Comparison of ENCODE assay signal across 1 cellular context in the genomic region with DNA sequence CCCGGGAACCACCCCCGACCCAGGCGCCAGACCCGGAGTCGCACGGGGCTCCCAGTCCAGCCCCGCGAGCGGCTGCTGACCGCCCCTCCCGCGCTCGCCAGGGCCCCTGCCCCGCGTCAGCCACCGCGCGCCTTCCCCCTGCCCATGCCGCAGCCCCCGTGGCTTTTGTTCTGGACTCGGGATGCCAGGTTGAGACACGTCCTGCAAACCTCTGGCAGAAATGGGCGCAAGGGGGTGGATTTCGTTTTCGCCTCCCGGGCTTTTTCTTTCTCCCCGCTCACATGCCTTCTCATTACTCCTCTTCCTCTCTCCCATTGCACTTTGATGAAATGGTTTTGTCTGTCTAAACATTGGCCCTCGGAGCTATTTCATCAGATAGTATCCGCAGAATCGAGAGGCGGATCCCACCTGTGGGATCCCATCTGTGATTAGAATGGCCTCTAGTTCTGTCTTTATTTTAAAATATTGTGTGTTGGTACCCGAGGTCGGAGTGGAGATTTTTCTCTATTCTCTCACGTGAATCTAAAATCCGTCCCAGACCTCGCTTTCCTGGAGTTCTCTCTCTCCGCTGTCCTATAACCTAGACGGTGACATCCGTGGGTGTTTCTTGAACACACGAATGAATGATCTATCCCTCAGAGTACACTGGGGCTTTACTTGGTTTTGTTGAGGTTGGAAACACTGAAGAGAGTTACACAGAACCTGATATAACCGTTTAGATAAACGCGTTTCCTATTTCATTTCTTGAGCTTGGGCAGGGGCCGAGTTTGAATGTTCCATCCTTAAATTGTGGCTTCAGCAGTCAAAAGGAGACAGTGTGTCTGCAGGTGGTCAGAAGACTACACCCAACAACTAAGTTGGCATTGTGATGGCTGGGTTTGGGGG.
TF ChIP-seq lines count a peak whose summit lies in the region.

No MANE protein-coding gene starts in this region.

TF ChIP-seq in K562, 482 proteins besides CTCF, POLR2A, EP300 and RAD21 (continued from another document):
- TF ChIP-seq, protein P1, sequence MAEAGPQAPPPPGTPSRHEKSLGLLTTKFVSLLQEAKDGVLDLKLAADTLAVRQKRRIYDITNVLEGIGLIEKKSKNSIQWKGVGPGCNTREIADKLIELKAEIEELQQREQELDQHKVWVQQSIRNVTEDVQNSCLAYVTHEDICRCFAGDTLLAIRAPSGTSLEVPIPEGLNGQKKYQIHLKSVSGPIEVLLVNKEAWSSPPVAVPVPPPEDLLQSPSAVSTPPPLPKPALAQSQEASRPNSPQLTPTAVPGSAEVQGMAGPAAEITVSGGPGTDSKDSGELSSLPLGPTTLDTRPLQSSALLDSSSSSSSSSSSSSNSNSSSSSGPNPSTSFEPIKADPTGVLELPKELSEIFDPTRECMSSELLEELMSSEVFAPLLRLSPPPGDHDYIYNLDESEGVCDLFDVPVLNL (CRISPR knock-in tag; IDR thresholded peaks at IDR 0.05; ENCODE audit: low read depth), result no peak
- TF ChIP-seq ZNF431 (CRISPR knock-in tag; IDR thresholded peaks at IDR 0.05), result 0 out of 2 replicates have a peak, but pooled peaks have one; percentile 27
- 0 out of 4 replicates have a peak, but pooled peaks of 1 of the 2 experiments have one; percentile 26 for TF ChIP-seq RCOR1 (IDR thresholded peaks at IDR 0.05; ENCODE audit: borderline replicate concordance in 1 of 2, low read depth in 2 of 2, low read length in 2 of 2)
- TF ChIP-seq, protein P2, sequence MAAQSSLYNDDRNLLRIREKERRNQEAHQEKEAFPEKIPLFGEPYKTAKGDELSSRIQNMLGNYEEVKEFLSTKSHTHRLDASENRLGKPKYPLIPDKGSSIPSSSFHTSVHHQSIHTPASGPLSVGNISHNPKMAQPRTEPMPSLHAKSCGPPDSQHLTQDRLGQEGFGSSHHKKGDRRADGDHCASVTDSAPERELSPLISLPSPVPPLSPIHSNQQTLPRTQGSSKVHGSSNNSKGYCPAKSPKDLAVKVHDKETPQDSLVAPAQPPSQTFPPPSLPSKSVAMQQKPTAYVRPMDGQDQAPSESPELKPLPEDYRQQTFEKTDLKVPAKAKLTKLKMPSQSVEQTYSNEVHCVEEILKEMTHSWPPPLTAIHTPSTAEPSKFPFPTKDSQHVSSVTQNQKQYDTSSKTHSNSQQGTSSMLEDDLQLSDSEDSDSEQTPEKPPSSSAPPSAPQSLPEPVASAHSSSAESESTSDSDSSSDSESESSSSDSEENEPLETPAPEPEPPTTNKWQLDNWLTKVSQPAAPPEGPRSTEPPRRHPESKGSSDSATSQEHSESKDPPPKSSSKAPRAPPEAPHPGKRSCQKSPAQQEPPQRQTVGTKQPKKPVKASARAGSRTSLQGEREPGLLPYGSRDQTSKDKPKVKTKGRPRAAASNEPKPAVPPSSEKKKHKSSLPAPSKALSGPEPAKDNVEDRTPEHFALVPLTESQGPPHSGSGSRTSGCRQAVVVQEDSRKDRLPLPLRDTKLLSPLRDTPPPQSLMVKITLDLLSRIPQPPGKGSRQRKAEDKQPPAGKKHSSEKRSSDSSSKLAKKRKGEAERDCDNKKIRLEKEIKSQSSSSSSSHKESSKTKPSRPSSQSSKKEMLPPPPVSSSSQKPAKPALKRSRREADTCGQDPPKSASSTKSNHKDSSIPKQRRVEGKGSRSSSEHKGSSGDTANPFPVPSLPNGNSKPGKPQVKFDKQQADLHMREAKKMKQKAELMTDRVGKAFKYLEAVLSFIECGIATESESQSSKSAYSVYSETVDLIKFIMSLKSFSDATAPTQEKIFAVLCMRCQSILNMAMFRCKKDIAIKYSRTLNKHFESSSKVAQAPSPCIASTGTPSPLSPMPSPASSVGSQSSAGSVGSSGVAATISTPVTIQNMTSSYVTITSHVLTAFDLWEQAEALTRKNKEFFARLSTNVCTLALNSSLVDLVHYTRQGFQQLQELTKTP (IDR thresholded peaks at IDR 0.05; ENCODE audit: low read depth in 1 of 2, partially characterized antibody in 2 of 2), result peak in 1 of 2 experiments; percentile 69
- TF ChIP-seq GABPB2 (CRISPR knock-in tag; conservative IDR thresholded peaks at IDR 0.05), result no peak
- TF ChIP-seq CREM (IDR thresholded peaks at IDR 0.05; ENCODE audit: low read depth), result 0 out of 2 replicates have a peak, but pooled peaks have one; percentile 28
- 0 out of 2 replicates have a peak, but pooled peaks have one; percentile 5 for TF ChIP-seq MYC (IDR thresholded peaks at IDR 0.05; ENCODE audit: low read depth, low read length)
- no peak for TF ChIP-seq MYC (CRISPR knock-in tag; IDR thresholded peaks at IDR 0.05; ENCODE audit: borderline replicate concordance, low read depth)
- 0 out of 2 replicates have a peak, but pooled peaks have one; percentile 41 for TF ChIP-seq HDAC2 (IDR thresholded peaks at IDR 0.05)
- TF ChIP-seq HDAC1 (IDR thresholded peaks at IDR 0.05), result 0 out of 4 replicates have a peak, but pooled peaks of 1 of the 2 experiments have one; percentile 7
- TF ChIP-seq RAD51 (IDR thresholded peaks at IDR 0.05; ENCODE audit: borderline replicate concordance, low read depth), result peak; percentile 7; the same call in 1 of the 2 replicates
- no peak for TF ChIP-seq SIX5 (IDR thresholded peaks at IDR 0.05; ENCODE audit: borderline replicate concordance in 1 of 2, insufficient read depth in 1 of 2, low read depth in 1 of 2, low read length in 2 of 2)
- peak; percentile 18 for TF ChIP-seq HMGN3 (IDR thresholded peaks at IDR 0.05; ENCODE audit: borderline replicate concordance, extremely low read depth, insufficient read length, low read depth, low read length)
- no peak for TF ChIP-seq ZNF41 (CRISPR knock-in tag; conservative IDR thresholded peaks at IDR 0.05)
- TF ChIP-seq, protein P3, sequence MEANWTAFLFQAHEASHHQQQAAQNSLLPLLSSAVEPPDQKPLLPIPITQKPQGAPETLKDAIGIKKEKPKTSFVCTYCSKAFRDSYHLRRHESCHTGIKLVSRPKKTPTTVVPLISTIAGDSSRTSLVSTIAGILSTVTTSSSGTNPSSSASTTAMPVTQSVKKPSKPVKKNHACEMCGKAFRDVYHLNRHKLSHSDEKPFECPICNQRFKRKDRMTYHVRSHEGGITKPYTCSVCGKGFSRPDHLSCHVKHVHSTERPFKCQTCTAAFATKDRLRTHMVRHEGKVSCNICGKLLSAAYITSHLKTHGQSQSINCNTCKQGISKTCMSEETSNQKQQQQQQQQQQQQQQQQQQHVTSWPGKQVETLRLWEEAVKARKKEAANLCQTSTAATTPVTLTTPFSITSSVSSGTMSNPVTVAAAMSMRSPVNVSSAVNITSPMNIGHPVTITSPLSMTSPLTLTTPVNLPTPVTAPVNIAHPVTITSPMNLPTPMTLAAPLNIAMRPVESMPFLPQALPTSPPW (CRISPR knock-in tag; IDR thresholded peaks at IDR 0.05), result no peak; the same call in 1 of the 2 replicates
- TF ChIP-seq, protein P4, sequence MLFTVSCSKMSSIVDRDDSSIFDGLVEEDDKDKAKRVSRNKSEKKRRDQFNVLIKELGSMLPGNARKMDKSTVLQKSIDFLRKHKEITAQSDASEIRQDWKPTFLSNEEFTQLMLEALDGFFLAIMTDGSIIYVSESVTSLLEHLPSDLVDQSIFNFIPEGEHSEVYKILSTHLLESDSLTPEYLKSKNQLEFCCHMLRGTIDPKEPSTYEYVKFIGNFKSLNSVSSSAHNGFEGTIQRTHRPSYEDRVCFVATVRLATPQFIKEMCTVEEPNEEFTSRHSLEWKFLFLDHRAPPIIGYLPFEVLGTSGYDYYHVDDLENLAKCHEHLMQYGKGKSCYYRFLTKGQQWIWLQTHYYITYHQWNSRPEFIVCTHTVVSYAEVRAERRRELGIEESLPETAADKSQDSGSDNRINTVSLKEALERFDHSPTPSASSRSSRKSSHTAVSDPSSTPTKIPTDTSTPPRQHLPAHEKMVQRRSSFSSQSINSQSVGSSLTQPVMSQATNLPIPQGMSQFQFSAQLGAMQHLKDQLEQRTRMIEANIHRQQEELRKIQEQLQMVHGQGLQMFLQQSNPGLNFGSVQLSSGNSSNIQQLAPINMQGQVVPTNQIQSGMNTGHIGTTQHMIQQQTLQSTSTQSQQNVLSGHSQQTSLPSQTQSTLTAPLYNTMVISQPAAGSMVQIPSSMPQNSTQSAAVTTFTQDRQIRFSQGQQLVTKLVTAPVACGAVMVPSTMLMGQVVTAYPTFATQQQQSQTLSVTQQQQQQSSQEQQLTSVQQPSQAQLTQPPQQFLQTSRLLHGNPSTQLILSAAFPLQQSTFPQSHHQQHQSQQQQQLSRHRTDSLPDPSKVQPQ (CRISPR knock-in tag; IDR thresholded peaks at IDR 0.05; ENCODE audit: borderline replicate concordance), result no peak
- no peak for TF ChIP-seq ZKSCAN8 (CRISPR knock-in tag; IDR thresholded peaks at IDR 0.05)
- TF ChIP-seq TBP (optimal IDR thresholded peaks at IDR 0.05; ENCODE audit: low read depth, low read length), result no peak
- TF ChIP-seq, protein P5, sequence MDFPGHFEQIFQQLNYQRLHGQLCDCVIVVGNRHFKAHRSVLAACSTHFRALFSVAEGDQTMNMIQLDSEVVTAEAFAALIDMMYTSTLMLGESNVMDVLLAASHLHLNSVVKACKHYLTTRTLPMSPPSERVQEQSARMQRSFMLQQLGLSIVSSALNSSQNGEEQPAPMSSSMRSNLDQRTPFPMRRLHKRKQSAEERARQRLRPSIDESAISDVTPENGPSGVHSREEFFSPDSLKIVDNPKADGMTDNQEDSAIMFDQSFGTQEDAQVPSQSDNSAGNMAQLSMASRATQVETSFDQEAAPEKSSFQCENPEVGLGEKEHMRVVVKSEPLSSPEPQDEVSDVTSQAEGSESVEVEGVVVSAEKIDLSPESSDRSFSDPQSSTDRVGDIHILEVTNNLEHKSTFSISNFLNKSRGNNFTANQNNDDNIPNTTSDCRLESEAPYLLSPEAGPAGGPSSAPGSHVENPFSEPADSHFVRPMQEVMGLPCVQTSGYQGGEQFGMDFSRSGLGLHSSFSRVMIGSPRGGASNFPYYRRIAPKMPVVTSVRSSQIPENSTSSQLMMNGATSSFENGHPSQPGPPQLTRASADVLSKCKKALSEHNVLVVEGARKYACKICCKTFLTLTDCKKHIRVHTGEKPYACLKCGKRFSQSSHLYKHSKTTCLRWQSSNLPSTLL (IDR thresholded peaks at IDR 0.05), result no peak
- 0 out of 4 replicates have a peak, but pooled peaks of 1 of the 2 experiments have one; percentile 8 for TF ChIP-seq ETV6 (IDR thresholded peaks at IDR 0.05; ENCODE audit: borderline replicate concordance in 1 of 2, low read depth in 2 of 2, low read length in 1 of 2)
- TF ChIP-seq ETV6 (CRISPR knock-in tag; IDR thresholded peaks at IDR 0.05; ENCODE audit: borderline replicate concordance), result no peak
- no peak for TF ChIP-seq ZKSCAN1 (IDR thresholded peaks at IDR 0.05; ENCODE audit: low read depth, low read length)
- no peak for TF ChIP-seq MXI1 (IDR thresholded peaks at IDR 0.05; ENCODE audit: low read depth, low read length)
- peak; percentile 25; the same call in 1 of the 2 replicates for TF ChIP-seq RB1 (IDR thresholded peaks at IDR 0.05; ENCODE audit: low read depth)
- peak; percentile 0; the same call in 1 of the 2 replicates for TF ChIP-seq RBFOX2 (IDR thresholded peaks at IDR 0.05; ENCODE audit: low read depth, low read length)
- TF ChIP-seq, protein P6, sequence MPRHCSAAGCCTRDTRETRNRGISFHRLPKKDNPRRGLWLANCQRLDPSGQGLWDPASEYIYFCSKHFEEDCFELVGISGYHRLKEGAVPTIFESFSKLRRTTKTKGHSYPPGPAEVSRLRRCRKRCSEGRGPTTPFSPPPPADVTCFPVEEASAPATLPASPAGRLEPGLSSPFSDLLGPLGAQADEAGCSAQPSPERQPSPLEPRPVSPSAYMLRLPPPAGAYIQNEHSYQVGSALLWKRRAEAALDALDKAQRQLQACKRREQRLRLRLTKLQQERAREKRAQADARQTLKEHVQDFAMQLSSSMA (CRISPR knock-in tag; IDR thresholded peaks at IDR 0.05), result 0 out of 2 replicates have a peak, but pooled peaks have one; percentile 9
- no peak for TF ChIP-seq ZNF239 (CRISPR knock-in tag; IDR thresholded peaks at IDR 0.05)
- 0 out of 2 replicates have a peak, but pooled peaks have one; percentile 43 for TF ChIP-seq ZEB2 (IDR thresholded peaks at IDR 0.05)
- TF ChIP-seq CCNT2 (IDR thresholded peaks at IDR 0.05; ENCODE audit: borderline replicate concordance, extremely low read depth, insufficient read length, low read depth, low read length), result no peak
- TF ChIP-seq, protein P7, sequence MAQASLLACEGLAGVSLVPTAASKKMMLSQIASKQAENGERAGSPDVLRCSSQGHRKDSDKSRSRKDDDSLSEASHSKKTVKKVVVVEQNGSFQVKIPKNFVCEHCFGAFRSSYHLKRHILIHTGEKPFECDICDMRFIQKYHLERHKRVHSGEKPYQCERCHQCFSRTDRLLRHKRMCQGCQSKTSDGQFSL (CRISPR knock-in tag; IDR thresholded peaks at IDR 0.05), result no peak
- TF ChIP-seq, protein P7 (tag; IDR thresholded peaks at IDR 0.05), result no peak
- TF ChIP-seq ZNF316 (IDR thresholded peaks at IDR 0.05), result no peak
- no peak for TF ChIP-seq ZNF79 (CRISPR knock-in tag; IDR thresholded peaks at IDR 0.05; ENCODE audit: low read depth)
- TF ChIP-seq TGIF2 (CRISPR knock-in tag; IDR thresholded peaks at IDR 0.05), result no peak
- no peak for TF ChIP-seq SAFB (IDR thresholded peaks at IDR 0.05; ENCODE audit: borderline replicate concordance, low read depth, low read length)
- TF ChIP-seq ZNF644 (tag; IDR thresholded peaks at IDR 0.05; ENCODE audit: low read depth), result 0 out of 2 replicates have a peak, but pooled peaks have one; percentile 7
- peak; percentile 0; the same call in 1 of the 2 replicates for TF ChIP-seq EP400 (IDR thresholded peaks at IDR 0.05)
- TF ChIP-seq, protein P8, sequence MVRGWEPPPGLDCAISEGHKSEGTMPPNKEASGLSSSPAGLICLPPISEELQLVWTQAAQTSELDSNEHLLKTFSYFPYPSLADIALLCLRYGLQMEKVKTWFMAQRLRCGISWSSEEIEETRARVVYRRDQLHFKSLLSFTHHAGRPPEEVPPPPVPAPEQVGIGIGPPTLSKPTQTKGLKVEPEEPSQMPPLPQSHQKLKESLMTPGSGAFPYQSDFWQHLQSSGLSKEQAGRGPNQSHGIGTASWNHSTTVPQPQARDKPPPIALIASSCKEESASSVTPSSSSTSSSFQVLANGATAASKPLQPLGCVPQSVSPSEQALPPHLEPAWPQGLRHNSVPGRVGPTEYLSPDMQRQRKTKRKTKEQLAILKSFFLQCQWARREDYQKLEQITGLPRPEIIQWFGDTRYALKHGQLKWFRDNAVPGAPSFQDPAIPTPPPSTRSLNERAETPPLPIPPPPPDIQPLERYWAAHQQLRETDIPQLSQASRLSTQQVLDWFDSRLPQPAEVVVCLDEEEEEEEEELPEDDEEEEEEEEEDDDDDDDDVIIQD (CRISPR knock-in tag; IDR thresholded peaks at IDR 0.05), result no peak
